Comparison of ENCODE assay signal across 9 cellular contexts in genomic region chr20:25247100-25247665, GRCh38. TPM values are rescaled to one million over a fixed set of nuclear protein-coding genes. Genes with fewer than 3 reads are reported as not detected.
DNase-seq lines count a peak whose midpoint lies in the region; ATAC-seq, FAIRE-seq and TF ChIP-seq lines count a peak whose summit lies in the region.
"Had no signal": no experiment of that assay in that cellular context is flagged by ENCODE, and none has a peak within 500 bp of the region (broad histone marks: within the 10 kb centered on the region; RNA-seq: fewer than 3 reads in every experiment).

No MANE protein-coding gene starts in this region.

- ATAC-seq in GM21529 (IDR thresholded peaks at IDR 0.05; ENCODE audit: unreplicated experiment) (peak; percentile 10), lung (ENCODE audit: insufficient read depth, low FRiP score) (peak; percentile 61)

- no peaks in the 10 kb centered on the region for H3K9me3 ChIP-seq in endocrine pancreas (ENCODE audit: control insufficient read depth, low read length)
- H3K9me3 ChIP-seq in lung (ENCODE audit: control insufficient read depth in 2 of 2, insufficient read depth in 1 of 2, low read length in 1 of 2) = no peaks in the 10 kb centered on the region

- no peak for TF ChIP-seq CTCF in lung (IDR thresholded peaks at IDR 0.05; ENCODE audit: control extremely low read depth, extremely low read depth)

- DNase-seq in EH (ENCODE audit: low read depth) = peak; percentile 83
- DNase-seq in LoVo (ENCODE audit: low spot score) = peak; percentile 72
- DNase-seq in T-helper 22 cell (ENCODE audit: low read depth) = peak; percentile 7
- DNase-seq in lung (ENCODE audit: low spot score) = peak; percentile 57
- DNase-seq in substantia nigra (lab: John Stamatoyannopoulos, UW) = peak in 41 of 49 donors; percentile 26 to 74 (median 52)
- DNase-seq in GM19239 (ENCODE audit: insufficient read length, low spot score) = no peak

- H3K27ac ChIP-seq in lung (ENCODE audit: low read depth in 1 of 2, low read length in 1 of 2) = peak overlapping the region; percentile 94 to 96
- H3K27ac ChIP-seq in substantia nigra (ENCODE audit: low read depth, low read length, poor library complexity, severe bottlenecking) = peak overlapping the region; percentile 75

- FAIRE-seq in GM19239 (lab: Jason Lieb, UNC) = no peak
- FAIRE-seq: frontal cortex had no signal

- WGBS in lung, 2 donors = 4% methylated on average over 28 of the region's 28 CpGs

- H3K4me3 ChIP-seq in endocrine pancreas (ENCODE audit: control insufficient read depth, insufficient read depth, low read length) (no peak overlapping the region), lung (peak overlapping the region; percentile 69)

- no peaks in the 10 kb centered on the region for H3K27me3 ChIP-seq in endocrine pancreas (ENCODE audit: control insufficient read depth, insufficient read depth, low read length)
- no peaks in the 10 kb centered on the region for H3K27me3 ChIP-seq in lung (ENCODE audit: control insufficient read depth, insufficient read depth)

- peak overlapping the region; percentile 34 for H3K9ac ChIP-seq in endocrine pancreas (ENCODE audit: control insufficient read depth, insufficient read depth, low read length)

- H3K36me3 ChIP-seq in endocrine pancreas (ENCODE audit: control insufficient read depth, insufficient read depth, low read length) (no peaks in the 10 kb centered on the region), lung (ENCODE audit: control insufficient read depth in 2 of 2, insufficient read depth in 2 of 2, low read length in 2 of 2) (no peaks in the 10 kb centered on the region)

- H3K4me1 ChIP-seq in endocrine pancreas (ENCODE audit: control insufficient read depth, insufficient read depth, low read length) (no peaks in the 10 kb centered on the region), lung (ENCODE audit: control insufficient read depth in 2 of 2, insufficient read depth in 2 of 2, low read length in 2 of 2) (peaks cover 0 to 10% of the 10 kb centered on the region in 2 donors)

RNA-seq across cellular contexts. Expression of gene PYGB, which starts 0.7 kb away (rescaled TPM):
- 10 to 100 TPM; 30.3 to 90.3 TPM for total RNA-seq in lung
- 10 to 100 TPM; 33.0 to 61.6 TPM for polyA plus RNA-seq in lung

RNA-seq across cellular contexts. Expression of gene ENTPD6, which starts 51.7 kb away (rescaled TPM):
- total RNA-seq in lung = 10 to 100 TPM; 33.8 to 78.8 TPM
- polyA plus RNA-seq in lung = 10 to 100 TPM; 52.0 to 52.5 TPM
